Comparison of ENCODE assay signal across 20 cellular contexts in genomic region chr3:32794487-32795308, GRCh38. TPM values are rescaled to one million over a fixed set of nuclear protein-coding genes. Genes with fewer than 3 reads are reported as not detected.
DNase-seq lines count a peak whose midpoint lies in the region; ATAC-seq and TF ChIP-seq lines count a peak whose summit lies in the region.
"Had no signal": no experiment of that assay in that cellular context is flagged by ENCODE, and none has a peak within 500 bp of the region (broad histone marks: within the 10 kb centered on the region; RNA-seq: fewer than 3 reads in every experiment).

No MANE protein-coding gene starts in this region.

- H3K79me2 ChIP-seq in SK-N-SH (ENCODE audit: insufficient read depth) = no peaks in the 10 kb centered on the region

- TF ChIP-seq RAD21 in SK-N-SH (IDR thresholded peaks at IDR 0.05; ENCODE audit: low read length) = no peak

- H3K4me1 ChIP-seq in SK-N-SH (ENCODE audit: control insufficient read depth in 1 of 2, insufficient read depth in 2 of 2, low read depth in 1 of 2, low read length in 1 of 2) (no peaks in the 10 kb centered on the region), NT2/D1 (ENCODE audit: insufficient read depth, insufficient read length) (peaks cover 4% of the 10 kb centered on the region)
- H3K4me1 ChIP-seq: heart left ventricle, prostate gland had no signal

- H3K36me3 Mint-ChIP-seq in type B pancreatic cell = no peaks in the 10 kb centered on the region

- no peak for TF ChIP-seq CTCF in SK-N-SH (IDR thresholded peaks at IDR 0.05)
- no peak for TF ChIP-seq CTCF in fibroblast of villous mesenchyme (IDR thresholded peaks at IDR 0.05; ENCODE audit: insufficient read depth, low read depth, low read length)
- TF ChIP-seq CTCF in type B pancreatic cell (conservative IDR thresholded peaks at IDR 0.05) = no peak

- H3F3A ChIP-seq in SK-N-SH (replicated peaks; ENCODE audit: insufficient read depth) = no peaks in the 10 kb centered on the region

- H3K4me2 ChIP-seq in SK-N-SH = no peak overlapping the region

- CTCF ChIA-PET in SK-N-SH (lab: Yijun Ruan, JAX) = interaction anchor here (1.3 kb wide), 1 partner anchor 13 kb away, joined by 3 read pairs; no protein-coding TSS in a partner anchor

- H3K9me3 Mint-ChIP-seq in type B pancreatic cell = no peaks in the 10 kb centered on the region
- H3K9me3 Mint-ChIP-seq: activated CD4-positive, alpha-beta memory T cell treated with anti-CD3 and anti-CD28 coated beads, Interleukin-2, amount 10 ng/mL, durations not matched to agents 7 days and 5 days; activated T-cell treated with anti-CD3 and anti-CD28 coated beads, Interleukin-2, amount 50 U/mL, for 72 hours; CD4-positive, alpha-beta T cell had no signal

- no peak for DNase-seq in SK-N-SH
- no peak for DNase-seq in NT2/D1 (ENCODE audit: low read depth, low spot score)
- DNase-seq in fibroblast of villous mesenchyme (ENCODE audit: low read depth) = peak; percentile 39
- DNase-seq in type B pancreatic cell (ENCODE audit: extremely low spot score, unreplicated experiment) = no peak
- DNase-seq in KG1 (lab: John Stamatoyannopoulos, UW) = no peak
- DNase-seq: 8988T; activated CD4-positive, alpha-beta memory T cell treated with anti-CD3 and anti-CD28 coated beads, Interleukin-2, amount 10 ng/mL, durations not matched to agents 7 days and 5 days; activated T-cell treated with anti-CD3 and anti-CD28 coated beads, Interleukin-2, amount 50 U/mL, for 72 hours; CD4-positive, alpha-beta T cell; erythroblast; GF-D8; heart left ventricle; NCI-H1105 treated with DMSO at 0.1 percent for 48 hours; NCI-H446 had no signal

- H3K4me3 Mint-ChIP-seq in type B pancreatic cell = no peak overlapping the region
- H3K4me3 Mint-ChIP-seq: activated CD4-positive, alpha-beta memory T cell treated with anti-CD3 and anti-CD28 coated beads, Interleukin-2, amount 10 ng/mL, durations not matched to agents 7 days and 5 days; activated T-cell treated with anti-CD3 and anti-CD28 coated beads, Interleukin-2, amount 50 U/mL, for 72 hours; CD4-positive, alpha-beta T cell had no signal

- no peak overlapping the region for H3K27ac ChIP-seq in SK-N-SH (ENCODE audit: low read depth in 2 of 2, low read length in 1 of 2)
- H3K27ac ChIP-seq: coronary artery, heart left ventricle, prostate gland, SK-N-MC had no signal

- H3K9ac ChIP-seq in SK-N-SH = no peak overlapping the region
- peak overlapping the region; percentile 33 for H3K9ac ChIP-seq in NT2/D1 (ENCODE audit: insufficient read length, low read depth)

- H3K4me3 ChIP-seq in SK-N-SH (ENCODE audit: low read depth in 2 of 2, low read length in 1 of 2) (no peak overlapping the region), NT2/D1 (ENCODE audit: insufficient read length, low read depth) (peak overlapping the region; percentile 1), fibroblast of villous mesenchyme (ENCODE audit: low read depth, low read length) (no peak overlapping the region)
- H3K4me3 ChIP-seq: coronary artery, heart left ventricle, prostate gland, SK-N-MC had no signal

- no peaks in the 10 kb centered on the region for H4K20me1 ChIP-seq in SK-N-SH (ENCODE audit: insufficient read depth)

- no peaks in the 10 kb centered on the region for H3K9me2 ChIP-seq in SK-N-SH

- no peak for ATAC-seq in SK-N-SH treated with all-trans-retinoic acid at 6 μM for 48 hours
- ATAC-seq in activated CD4-positive, CD25-positive, alpha-beta regulatory T cell treated with anti-CD3 and anti-CD28 coated beads, Interleukin-2, amount 50 U/mL, for 24 hours = no peak
- ATAC-seq in GM19452 (IDR thresholded peaks at IDR 0.05; ENCODE audit: unreplicated experiment) = no peak
- ATAC-seq: activated T-cell treated with anti-CD3 and anti-CD28 coated beads, Interleukin-2, amount 50 U/mL, for 72 hours; heart left ventricle had no signal

- peak overlapping the region; percentile 54 for H3K27ac Mint-ChIP-seq in type B pancreatic cell
- H3K27ac Mint-ChIP-seq: activated CD4-positive, alpha-beta memory T cell treated with anti-CD3 and anti-CD28 coated beads, Interleukin-2, amount 10 ng/mL, durations not matched to agents 7 days and 5 days; activated T-cell treated with anti-CD3 and anti-CD28 coated beads, Interleukin-2, amount 50 U/mL, for 72 hours; CD4-positive, alpha-beta T cell had no signal

- no peaks in the 10 kb centered on the region for H3K27me3 ChIP-seq in SK-N-SH (ENCODE audit: insufficient read depth)
- H3K27me3 ChIP-seq in NT2/D1 (ENCODE audit: insufficient read depth, insufficient read length) = no peaks in the 10 kb centered on the region
- H3K27me3 ChIP-seq: heart left ventricle had no signal

- WGBS in SK-N-SH (ENCODE audit: low lambda C conversion rate) = 60% methylated on average over 8 of the region's 8 CpGs

- peaks cover 13% of the 10 kb centered on the region for H3K4me1 Mint-ChIP-seq in type B pancreatic cell (ENCODE audit: unreplicated experiment)
- H3K4me1 Mint-ChIP-seq: activated CD4-positive, alpha-beta memory T cell treated with anti-CD3 and anti-CD28 coated beads, Interleukin-2, amount 10 ng/mL, durations not matched to agents 7 days and 5 days had no signal

- TF ChIP-seq EP300 in SK-N-SH (IDR thresholded peaks at IDR 0.05; ENCODE audit: borderline replicate concordance in 1 of 2, low read depth in 1 of 2, low read length in 1 of 2) = no peak

- H3K27me3 Mint-ChIP-seq in type B pancreatic cell = no peaks in the 10 kb centered on the region
- H3K27me3 Mint-ChIP-seq: CD4-positive, alpha-beta T cell had no signal

- H3K36me3 ChIP-seq in SK-N-SH (replicated peaks in 1 of 2; ENCODE audit: control insufficient read depth in 1 of 2, insufficient read depth in 2 of 2, low read length in 1 of 2) = no peaks in the 10 kb centered on the region
- H3K36me3 ChIP-seq in NT2/D1 (ENCODE audit: insufficient read depth, insufficient read length, low read length) = no peaks in the 10 kb centered on the region
- H3K36me3 ChIP-seq: heart left ventricle, prostate gland had no signal

- H3K9me3 ChIP-seq in SK-N-SH (no peaks in the 10 kb centered on the region), NT2/D1 (ENCODE audit: insufficient read depth, low read length) (no peaks in the 10 kb centered on the region)
- H3K9me3 ChIP-seq: heart left ventricle, prostate gland had no signal

- POLR2A ChIA-PET in SK-N-SH (lab: Yijun Ruan, JAX) = no interaction called here

- no peak overlapping the region; the same call in 1 of the 2 replicates for H2AFZ ChIP-seq in SK-N-SH (ENCODE audit: low read depth)

TF ChIP-seq in SK-N-SH treated with all-trans-retinoic acid at 6 μM for 48 hours, 23 proteins besides CTCF, POLR2A, EP300 and RAD21 (continues in another document):
- no peak for TF ChIP-seq POU6F1 (CRISPR knock-in tag; IDR thresholded peaks at IDR 0.05; ENCODE audit: borderline replicate concordance, low read depth)
- no peak for TF ChIP-seq CSDC2 (CRISPR knock-in tag; IDR thresholded peaks at IDR 0.05)
- TF ChIP-seq ZFP3 (CRISPR knock-in tag; IDR thresholded peaks at IDR 0.05) = peak; percentile 87; the same call in 1 of the 2 replicates

TF ChIP-seq in SK-N-SH, 30 proteins besides CTCF, POLR2A, EP300 and RAD21:
- no peak for TF ChIP-seq MXI1 (IDR thresholded peaks at IDR 0.05; ENCODE audit: low read depth, low read length)
- no peak for TF ChIP-seq JUND (IDR thresholded peaks at IDR 0.05)
- no peak for TF ChIP-seq YY1 (IDR thresholded peaks at IDR 0.05; ENCODE audit: low read depth)
- TF ChIP-seq CHD2 (IDR thresholded peaks at IDR 0.05; ENCODE audit: low read length, partially characterized antibody) = no peak
- TF ChIP-seq TCF12 (IDR thresholded peaks at IDR 0.05) = no peak
- TF ChIP-seq USF1 (IDR thresholded peaks at IDR 0.05; ENCODE audit: borderline replicate concordance, low read depth) = no peak
- TF ChIP-seq TEAD4 (IDR thresholded peaks at IDR 0.05; ENCODE audit: borderline replicate concordance, insufficient read depth) = no peak
- TF ChIP-seq NRF1 (IDR thresholded peaks at IDR 0.05; ENCODE audit: low read depth, low read length) = no peak
- TF ChIP-seq RXRA (IDR thresholded peaks at IDR 0.05; ENCODE audit: borderline replicate concordance, low read depth) = no peak
- TF ChIP-seq POLR2AphosphoS5 (IDR thresholded peaks at IDR 0.05; ENCODE audit: low read depth, low read length) = no peak
- no peak for TF ChIP-seq TAF1 (IDR thresholded peaks at IDR 0.05; ENCODE audit: borderline replicate concordance, low read depth, low read length)
- TF ChIP-seq IRF3 (IDR thresholded peaks at IDR 0.05; ENCODE audit: low read depth, low read length) = no peak
- no peak for TF ChIP-seq FOSL2 (IDR thresholded peaks at IDR 0.05; ENCODE audit: borderline replicate concordance, low read depth)
- no peak for TF ChIP-seq PBX3 (IDR thresholded peaks at IDR 0.05)
- no peak for TF ChIP-seq SMC3 (IDR thresholded peaks at IDR 0.05; ENCODE audit: low read depth, low read length)

RNA-seq across cellular contexts. Expression of gene TRIM71, which starts 23.1 kb away (rescaled TPM):
- polyA plus RNA-seq in SK-N-SH (2012; rRNA removed) = not detected in 2 replicates
- polyA plus RNA-seq in SK-N-SH (2012; cell fraction: cytosol; rRNA removed) = not detected in 2 replicates
- not detected in 2 replicates for polyA plus RNA-seq in SK-N-SH (2012; cell fraction: nucleus; rRNA removed)
- total RNA-seq in fibroblast of villous mesenchyme (not detected in 2 replicates), type B pancreatic cell (ENCODE audit: low replicate concordance) (11.2 and 26.5 TPM in 2 replicates)
- total RNA-seq: activated CD4-positive, alpha-beta memory T cell treated with anti-CD3 and anti-CD28 coated beads, Interleukin-2, amount 10 ng/mL, durations not matched to agents 7 days and 5 days had no signal
- polyA plus RNA-seq: heart left ventricle had no signal

Comparison
In these comparisons a context has a peak if more than half of its experiments do, and no peak if none do; other contexts are left out.
1. RNA of gene TRIM71, which starts 23.1 kb away (total RNA-seq): 11.2 to 26.5 TPM in type B pancreatic cell; not detected in fibroblast of villous mesenchyme; every median in the first group is over 10 times any median in the second.